Comparison of ENCODE assay signal across 1 cellular context in genomic region chr9:100352727-100353505, GRCh38.
TF ChIP-seq lines count a peak whose summit lies in the region.

Gene TEX10, minus strand, starts transcription at chr9:100352942. Its CDS starts 3,579 bp downstream, at chr9:100349363.

TF ChIP-seq in HepG2, 621 proteins besides CTCF, POLR2A, EP300 and RAD21 (continued from another document and continues in another):
- peak; percentile 68; the same call in 1 of the 2 replicates for TF ChIP-seq ZHX2 (IDR thresholded peaks at IDR 0.05; ENCODE audit: low read depth)
- TF ChIP-seq ZHX2 (CRISPR knock-in tag; IDR thresholded peaks at IDR 0.05; ENCODE audit: borderline replicate concordance), result peak; percentile 35; the same call in 1 of the 2 replicates
- no peak; the same call in 1 of the 2 replicates for TF ChIP-seq ZNF256 (CRISPR knock-in tag; conservative IDR thresholded peaks at IDR 0.05)
- TF ChIP-seq DMTF1 (CRISPR knock-in tag; IDR thresholded peaks at IDR 0.05), result no peak
- TF ChIP-seq ADNP (CRISPR knock-in tag; IDR thresholded peaks at IDR 0.05), result no peak
- TF ChIP-seq ZNF484 (CRISPR knock-in tag; IDR thresholded peaks at IDR 0.05; ENCODE audit: borderline replicate concordance, low read depth), result 0 out of 2 replicates have a peak, but pooled peaks have one; percentile 18
- TF ChIP-seq CC2D1A (CRISPR knock-in tag; IDR thresholded peaks at IDR 0.05), result no peak
- TF ChIP-seq ZNF512B (CRISPR knock-in tag; IDR thresholded peaks at IDR 0.05; ENCODE audit: borderline replicate concordance), result no peak
- TF ChIP-seq ZNF10 (CRISPR knock-in tag; IDR thresholded peaks at IDR 0.05; ENCODE audit: borderline replicate concordance, low read depth), result no peak
- peak; percentile 66; the same call in 1 of the 2 replicates for TF ChIP-seq NFKBIZ (CRISPR knock-in tag; IDR thresholded peaks at IDR 0.05)
- no peak for TF ChIP-seq ZNF883 (CRISPR knock-in tag; IDR thresholded peaks at IDR 0.05; ENCODE audit: not compliant biosample characterization)
- no peak for TF ChIP-seq PAX8 (CRISPR knock-in tag; IDR thresholded peaks at IDR 0.05; ENCODE audit: borderline replicate concordance)
- TF ChIP-seq PREB (CRISPR knock-in tag; IDR thresholded peaks at IDR 0.05), result no peak; the same call in 1 of the 2 replicates
- TF ChIP-seq ZMAT5 (CRISPR knock-in tag; IDR thresholded peaks at IDR 0.05; ENCODE audit: borderline replicate concordance, low read depth), result no peak
- 0 out of 2 replicates have a peak, but pooled peaks have one; percentile 81 for TF ChIP-seq ZSCAN9 (CRISPR knock-in tag; IDR thresholded peaks at IDR 0.05; ENCODE audit: borderline replicate concordance)
- TF ChIP-seq EHMT2 (IDR thresholded peaks at IDR 0.05; ENCODE audit: borderline replicate concordance, low read depth, low read length), result no peak
- TF ChIP-seq ZNF558 (CRISPR knock-in tag; IDR thresholded peaks at IDR 0.05; ENCODE audit: borderline replicate concordance), result peak; percentile 74; the same call in 1 of the 2 replicates
- no peak for TF ChIP-seq CERS6 (CRISPR knock-in tag; IDR thresholded peaks at IDR 0.05)
- TF ChIP-seq THRA (CRISPR knock-in tag; IDR thresholded peaks at IDR 0.05; ENCODE audit: borderline replicate concordance), result peak; percentile 78
- TF ChIP-seq ZNF660 (CRISPR knock-in tag; IDR thresholded peaks at IDR 0.05; ENCODE audit: borderline replicate concordance, low read depth), result no peak
- no peak for TF ChIP-seq ZNF318 (CRISPR knock-in tag; IDR thresholded peaks at IDR 0.05)
- TF ChIP-seq ZSCAN20 (CRISPR knock-in tag; IDR thresholded peaks at IDR 0.05; ENCODE audit: borderline replicate concordance), result no peak
- TF ChIP-seq MXD4 (CRISPR knock-in tag; IDR thresholded peaks at IDR 0.05), result peak; percentile 85
- peak; percentile 86; the same call in 1 of the 2 replicates for TF ChIP-seq ZFP91 (CRISPR knock-in tag; IDR thresholded peaks at IDR 0.05; ENCODE audit: borderline replicate concordance)
